In genomic region chr12:13100882-13101769, GRCh38 we compare ENCODE assay signal across 8 cellular contexts. TPM values are rescaled to one million over a fixed set of nuclear protein-coding genes. Genes with fewer than 3 reads are reported as not detected.
DNase-seq lines count a peak whose midpoint lies in the region; ATAC-seq and TF ChIP-seq lines count a peak whose summit lies in the region.

No MANE protein-coding gene starts in this region.

- POLR2A ChIA-PET in AG04450 (lab: Yijun Ruan, JAX), result interaction anchor here (0.9 to 5.7 kb wide), 5 partner anchors 24 to 105 kb away, joined by 3 to 44 read pairs (median 5); partner anchors contain the start of gene EMP1

- no peak for TF ChIP-seq CTCF in AG04450 (IDR thresholded peaks at IDR 0.05; ENCODE audit: low read depth, low read length)

- no peaks in the 10 kb centered on the region for H3K27me3 ChIP-seq in AG04450 (ENCODE audit: control insufficient read depth, insufficient read depth, low read length)

- peak overlapping the region; percentile 53 for H3K4me3 ChIP-seq in AG04450 (ENCODE audit: low read depth, low read length)

- H3K27ac ChIP-seq in AG04450 (ENCODE audit: low read depth, low read length), result peak overlapping the region; percentile 98
- H3K27ac ChIP-seq in cingulate gyrus (ENCODE audit: low read depth, low read length), result peak overlapping the region; percentile 95

- CTCF ChIA-PET in AG04450 (lab: Charles Lee), result interaction anchor here (0.7 to 4.3 kb wide), 6 partner anchors 109 to 264 kb away, joined by 3 to 63 read pairs (median 4); no protein-coding TSS in a partner anchor

- DNase-seq in AG04450 (ENCODE audit: low read depth, low spot score) (peak; percentile 82), NCI-H2196 treated with DMSO at 0.1 percent for 48 hours (lab: John Stamatoyannopoulos, UW; ENCODE audit: unreplicated experiment) (peak; percentile 18), left kidney (ENCODE audit: low read depth, low spot score) (peak; percentile 98)
- peak; percentile 86 to 87 for DNase-seq in activated CD4-positive, alpha-beta T cell treated with anti-CD3 and anti-CD28 coated beads for 4 hours
- DNase-seq in stimulated activated CD4-positive, alpha-beta T cell treated with anti-CD3 and anti-CD28 coated beads, Interleukin-1b, Interleukin-23, amount 100 ng/mL, for 48 hours, result peak; percentile 87

- peak; percentile 72 for ATAC-seq in GM18861 (IDR thresholded peaks at IDR 0.05; ENCODE audit: unreplicated experiment)
- peak; percentile 79 for ATAC-seq in HG03097 (IDR thresholded peaks at IDR 0.05; ENCODE audit: low FRiP score, unreplicated experiment)

- no peaks in the 10 kb centered on the region for H3K9me3 ChIP-seq in AG04450 (ENCODE audit: control insufficient read depth, insufficient read depth, low read length)

RNA-seq across cellular contexts. Expression of gene GSG1, which starts 2.3 kb away (rescaled TPM):
- polyA plus RNA-seq in AG04450 (2011; rRNA removed), result 1.6 and 1.7 TPM in 2 replicates
- 1.0 and 2.3 TPM in 2 replicates for polyA minus RNA-seq in AG04450 (2011; rRNA and poly(A)+ RNA removed)

RNA-seq across cellular contexts. Expression of gene FAM234B, which starts 56.9 kb away (rescaled TPM):
- 6.1 and 7.3 TPM in 2 replicates for polyA plus RNA-seq in AG04450 (2011; rRNA removed)
- polyA minus RNA-seq in AG04450 (2011; rRNA and poly(A)+ RNA removed), result 17.2 TPM in 2 replicates

Comparison
In these comparisons a context has a peak if more than half of its experiments do, and no peak if none do; other contexts are left out.
1. Peak in every context shown above with its lines: DNase-seq, ATAC-seq, H3K4me3 ChIP-seq and H3K27ac ChIP-seq.
2. DNase-seq: peak in every context shown above with its lines; median percentile 98 in left kidney; 87 in stimulated activated CD4-positive, alpha-beta T cell treated with anti-CD3 and anti-CD28 coated beads, Interleukin-1b, Interleukin-23, amount 100 ng/mL, for 48 hours; 86 in activated CD4-positive, alpha-beta T cell treated with anti-CD3 and anti-CD28 coated beads for 4 hours; 82 in AG04450; 18 in NCI-H2196 treated with DMSO at 0.1 percent for 48 hours.